Comparison of ENCODE assay signal across 15 cellular contexts in genomic region chr6:137776786-137777185, GRCh38.
A peak's percentile ranks its signal among the peaks of the same experiment; 100 is the strongest.
DNase-seq lines count a peak whose midpoint lies in the region; TF ChIP-seq lines count a peak whose summit lies in the region.
"Had no signal": no experiment of that assay in that cellular context is flagged by ENCODE, and none has a peak within 500 bp of the region (broad histone marks: within the 10 kb centered on the region; RNA-seq: fewer than 3 reads in every experiment).

No MANE protein-coding gene starts in this region.

- peak overlapping the region; percentile 9 to 88 (median 50) for H3K27ac ChIP-seq in sigmoid colon
- no peak overlapping the region for H3K27ac ChIP-seq in testis
- H3K27ac ChIP-seq: body of pancreas, thoracic aorta had no signal

- H3K27me3 ChIP-seq in sigmoid colon (no peaks in the 10 kb centered on the region), testis (no peaks in the 10 kb centered on the region), H7 (ENCODE audit: control insufficient read depth, insufficient read depth, low read length) (no peaks in the 10 kb centered on the region)
- H3K27me3 ChIP-seq: body of pancreas had no signal

- H3K36me3 ChIP-seq in sigmoid colon (no peaks in the 10 kb centered on the region), testis (ENCODE audit: low read depth, missing control alignments) (no peaks in the 10 kb centered on the region), H7 (replicated peaks; ENCODE audit: control insufficient read depth, insufficient read depth, low read length) (no peaks in the 10 kb centered on the region)
- H3K36me3 ChIP-seq: thoracic aorta had no signal

- H3K4me3 ChIP-seq in choroid plexus epithelial cell (ENCODE audit: low read depth, low read length) (no peak overlapping the region), sigmoid colon (no peak overlapping the region), testis (no peak overlapping the region), H7 (ENCODE audit: insufficient read depth, low read depth, low read length) (no peak overlapping the region)
- H3K4me3 ChIP-seq: body of pancreas, lung, thoracic aorta had no signal

- TF ChIP-seq CTCF in choroid plexus epithelial cell (conservative IDR thresholded peaks at IDR 0.05; ENCODE audit: low read depth, low read length) (peak; percentile 36), sigmoid colon (IDR thresholded peaks at IDR 0.05) (peak in 1 of 4 experiments; percentile 21), testis (IDR thresholded peaks at IDR 0.05) (no peak)

- TF ChIP-seq POLR2A in sigmoid colon (IDR thresholded peaks at IDR 0.05) = no peak
- TF ChIP-seq POLR2A in testis (IDR thresholded peaks at IDR 0.05) = no peak

- 78% methylated on average over 10 of the region's 10 CpGs for WGBS in sigmoid colon, 2 donors
- 84% methylated on average over 10 of the region's 10 CpGs for WGBS in testis, 2 donors

- TF ChIP-seq EP300 in sigmoid colon (IDR thresholded peaks at IDR 0.05) = peak in 2 of 4 donors; percentile 9 to 26

- H3K4me1 ChIP-seq in sigmoid colon (peaks cover 0 to 56% (median 31%) of the 10 kb centered on the region in 4 donors), testis (no peaks in the 10 kb centered on the region)
- H3K4me1 ChIP-seq: body of pancreas had no signal

- H3K9me3 ChIP-seq in sigmoid colon (no peaks in the 10 kb centered on the region), testis (no peaks in the 10 kb centered on the region)
- H3K9me3 ChIP-seq: body of pancreas, thoracic aorta had no signal

- DNase-seq in NCI-H1048 (lab: John Stamatoyannopoulos, UW) (peak; percentile 66), choroid plexus epithelial cell (ENCODE audit: low read depth) (peak; percentile 77), hepatic stellate cell (ENCODE audit: low spot score) (peak; percentile 30), sigmoid colon (no peak), testis (no peak), H7 (no peak), OCI-M1 (lab: John Stamatoyannopoulos, UW) (no peak)
- DNase-seq in stimulated activated CD4-positive, alpha-beta T cell treated with anti-CD3 and anti-CD28 coated beads, Interleukin-1b, Interleukin-23, amount 100 ng/mL, for 48 hours = no peak
- DNase-seq: activated gamma-delta T cell, body of pancreas, DMS79, KBM-7, NCI-H226 had no signal

- intact Hi-C loops in sigmoid colon (cut with DNase I) (no loop called here), testis (cut with DNase I; ENCODE audit: low total_unique reads) (no loop called here)

Comparison
In these comparisons a context has a peak if more than half of its experiments do, and no peak if none do; other contexts are left out.
1. DNase-seq: peak in NCI-H1048 (single experiment), choroid plexus epithelial cell (single experiment) and hepatic stellate cell (single experiment); none in sigmoid colon (single experiment), testis (single experiment), stimulated activated CD4-positive, alpha-beta T cell treated with anti-CD3 and anti-CD28 coated beads, Interleukin-1b, Interleukin-23, amount 100 ng/mL, for 48 hours (single experiment), H7 (single experiment) and OCI-M1 (single experiment).
2. H3K27ac ChIP-seq: peak in sigmoid colon (4 of 4); none in testis (0 of 2).